Comparison of ENCODE assay signal across 1 cellular context in the genomic region with DNA sequence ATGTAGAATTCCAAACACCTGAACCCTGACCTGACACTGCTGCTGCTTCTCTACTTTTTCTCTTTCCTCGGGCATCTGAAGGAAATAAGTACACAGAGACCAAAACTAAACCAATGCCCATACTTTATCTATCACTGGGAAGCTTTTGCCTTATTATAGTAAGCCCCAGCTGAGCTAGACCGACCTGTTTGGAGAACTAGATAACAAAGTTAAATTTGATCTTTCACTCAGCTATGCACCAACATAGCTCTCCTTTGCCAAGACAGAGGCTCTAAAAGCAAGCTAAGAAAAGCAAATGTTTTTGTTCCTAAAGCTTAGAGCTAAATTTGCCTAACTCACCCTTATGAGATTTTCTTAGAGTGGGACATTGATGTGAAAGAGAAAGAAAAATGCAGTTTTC.
TF ChIP-seq lines count a peak whose summit lies in the region.

No MANE protein-coding gene starts in this region.

TF ChIP-seq in GM12878, 131 proteins besides CTCF, POLR2A, EP300 and RAD21:
- TF ChIP-seq EZH2 (IDR thresholded peaks at IDR 0.05; ENCODE audit: borderline replicate concordance, control insufficient read depth, low read depth, low read length) (no peak), STAT3 (IDR thresholded peaks at IDR 0.05; ENCODE audit: low read depth, low read length) (no peak), ZZZ3 (IDR thresholded peaks at IDR 0.05; ENCODE audit: control insufficient read depth, insufficient read length, low read depth) (no peak), JUNB (IDR thresholded peaks at IDR 0.05) (no peak), FOXM1 (IDR thresholded peaks at IDR 0.05; ENCODE audit: low read depth, low read length) (no peak), NFYA (IDR thresholded peaks at IDR 0.05; ENCODE audit: borderline replicate concordance, low read depth, low read length) (no peak), HCFC1 (IDR thresholded peaks at IDR 0.05; ENCODE audit: low read length) (no peak), TCF12 (IDR thresholded peaks at IDR 0.05; ENCODE audit: low read depth, low read length) (no peak)
- TF ChIP-seq, protein P1, sequence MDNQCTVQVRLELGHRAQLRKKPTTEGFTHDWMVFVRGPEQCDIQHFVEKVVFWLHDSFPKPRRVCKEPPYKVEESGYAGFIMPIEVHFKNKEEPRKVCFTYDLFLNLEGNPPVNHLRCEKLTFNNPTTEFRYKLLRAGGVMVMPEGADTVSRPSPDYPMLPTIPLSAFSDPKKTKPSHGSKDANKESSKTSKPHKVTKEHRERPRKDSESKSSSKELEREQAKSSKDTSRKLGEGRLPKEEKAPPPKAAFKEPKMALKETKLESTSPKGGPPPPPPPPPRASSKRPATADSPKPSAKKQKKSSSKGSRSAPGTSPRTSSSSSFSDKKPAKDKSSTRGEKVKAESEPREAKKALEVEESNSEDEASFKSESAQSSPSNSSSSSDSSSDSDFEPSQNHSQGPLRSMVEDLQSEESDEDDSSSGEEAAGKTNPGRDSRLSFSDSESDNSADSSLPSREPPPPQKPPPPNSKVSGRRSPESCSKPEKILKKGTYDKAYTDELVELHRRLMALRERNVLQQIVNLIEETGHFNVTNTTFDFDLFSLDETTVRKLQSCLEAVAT (IDR thresholded peaks at IDR 0.05): no peak
